16 cellular contexts compared by ENCODE assay signal in genomic region chr11:72951815-72952340, GRCh38.
DNase-seq lines count a peak whose midpoint lies in the region; ATAC-seq and TF ChIP-seq lines count a peak whose summit lies in the region.
"Had no signal": no experiment of that assay in that cellular context is flagged by ENCODE, and none has a peak within 500 bp of the region (broad histone marks: within the 10 kb centered on the region; RNA-seq: fewer than 3 reads in every experiment).

No MANE protein-coding gene starts in this region.

- CTCF ChIA-PET in T-cell (lab: Charles Lee) (interaction anchor here in 1 of 2 donors (0.7 kb wide), 1 partner anchor 340 kb away, joined by 4 read pairs; no protein-coding TSS in a partner anchor), Caco-2 (lab: Charles Lee) (interaction anchor here (0.6 to 1.0 kb wide), 2 partner anchors 62 to 1132 kb away, joined by 3 read pairs; no protein-coding TSS in a partner anchor)

- H3K36me3 Mint-ChIP-seq in memory B cell (peaks cover 35% of the 10 kb centered on the region), T-cell (peaks cover 13% of the 10 kb centered on the region), Caco-2 (ENCODE audit: insufficient read depth, unreplicated experiment) (no peaks in the 10 kb centered on the region)

- H3K27me3 Mint-ChIP-seq in memory B cell (no peaks in the 10 kb centered on the region), T-cell (no peaks in the 10 kb centered on the region), Caco-2 (ENCODE audit: insufficient read depth, unreplicated experiment) (no peaks in the 10 kb centered on the region)
- H3K27me3 Mint-ChIP-seq: brain; naive thymus-derived CD8-positive, alpha-beta T cell had no signal

- peak overlapping the region in 3 of 11 experiments; percentile 5 to 37 (median 6); a peak in 3 of 22 replicates for H3K27ac ChIP-seq in BLaER1 treated with 17β-estradiol and CSF1 and Interleukin-3, amounts not matched to agents 10 nM and 100 nM
- peak overlapping the region; percentile 42 for H3K27ac ChIP-seq in OCI-LY1 (ENCODE audit: low read depth, low read length, poor library complexity, severe bottlenecking)
- H3K27ac ChIP-seq: psoas muscle, thoracic aorta had no signal

- no peak overlapping the region for H3K4me3 ChIP-seq in BLaER1 treated with 17β-estradiol and CSF1 and Interleukin-3, amounts not matched to agents 10 nM and 100 nM
- H3K4me3 ChIP-seq in OCI-LY1 (ENCODE audit: low read depth, low read length, poor library complexity, severe bottlenecking) (no peak overlapping the region), Caco-2 (ENCODE audit: low read depth, low read length) (no peak overlapping the region)
- H3K4me3 ChIP-seq: psoas muscle, thoracic aorta had no signal

- H3K9me3 Mint-ChIP-seq in memory B cell = peaks cover 1% of the 10 kb centered on the region
- no peaks in the 10 kb centered on the region for H3K9me3 Mint-ChIP-seq in T-cell
- H3K9me3 Mint-ChIP-seq in Caco-2 (ENCODE audit: unreplicated experiment) = no peaks in the 10 kb centered on the region

- peaks cover 0 to 56% (median 8%) of the 10 kb centered on the region in 10 experiments; a peak in 13 of 20 replicates for H3K4me1 ChIP-seq in BLaER1 treated with 17β-estradiol and CSF1 and Interleukin-3, amounts not matched to agents 10 nM and 100 nM
- peaks cover 21% of the 10 kb centered on the region for H3K4me1 ChIP-seq in OCI-LY1 (ENCODE audit: insufficient read depth, low read length, severe bottlenecking)
- H3K4me1 ChIP-seq in Caco-2 = no peaks in the 10 kb centered on the region

- H3K27ac Mint-ChIP-seq in memory B cell (peak overlapping the region; percentile 87), T-cell (no peak overlapping the region), Caco-2 (ENCODE audit: unreplicated experiment) (no peak overlapping the region)
- H3K27ac Mint-ChIP-seq: brain had no signal

- no TSS peak for BruUV-seq in Caco-2 (replicated peaks; lab: Mats Ljungman, UMichigan)

- H3K4me3 Mint-ChIP-seq in memory B cell = peak overlapping the region; percentile 50
- H3K4me3 Mint-ChIP-seq in T-cell = no peak overlapping the region
- no peak overlapping the region for H3K4me3 Mint-ChIP-seq in Caco-2 (ENCODE audit: unreplicated experiment)
- H3K4me3 Mint-ChIP-seq: brain had no signal

- no peak for TF ChIP-seq CTCF in OCI-LY1 (IDR thresholded peaks at IDR 0.05; ENCODE audit: low read length)
- no peak for TF ChIP-seq CTCF in Caco-2 (IDR thresholded peaks at IDR 0.05; ENCODE audit: insufficient read depth in 1 of 2, low read depth in 1 of 2, low read length in 1 of 2, severe bottlenecking in 1 of 2, unreplicated experiment in 1 of 2)

- H3F3A ChIP-seq in OCI-LY1 (ENCODE audit: insufficient read depth, low read length) = no peaks in the 10 kb centered on the region

- H3K9me2 ChIP-seq in OCI-LY1 (ENCODE audit: low read depth, low read length) = no peaks in the 10 kb centered on the region

- H2AFZ ChIP-seq in OCI-LY1 (ENCODE audit: low read length) = no peak overlapping the region

- DNase-seq in memory B cell (ENCODE audit: low spot score in 2 of 2) = peak in 1 of 2 donors; percentile 10
- DNase-seq in stimulated activated CD4-positive, alpha-beta T cell treated with anti-CD3 and anti-CD28 coated beads, Interleukin-15, amount 100 ng/mL, for 24 hours = no peak
- no peak for DNase-seq in T-cell
- no peak for DNase-seq in Caco-2
- no peak for DNase-seq in NCI-H69 (lab: John Stamatoyannopoulos, UW)
- DNase-seq: activated CD4-positive, CD25-positive, alpha-beta regulatory T cell; activated naive CD4-positive, alpha-beta T cell; left ventricle myocardium superior; naive thymus-derived CD8-positive, alpha-beta T cell; psoas muscle; T-helper 1 cell had no signal

- POLR2A ChIA-PET in T-cell (lab: Charles Lee) (no interaction called here), Caco-2 (lab: Charles Lee) (no interaction called here)

- peak; percentile 57 for ATAC-seq in GM18907 (IDR thresholded peaks at IDR 0.05; ENCODE audit: unreplicated experiment)
- ATAC-seq in memory B cell (ENCODE audit: low read depth) = peak; percentile 96
- no peak for ATAC-seq in T-cell (replicated peaks in 1 of 4)
- ATAC-seq: naive thymus-derived CD8-positive, alpha-beta T cell; psoas muscle had no signal

- H3K4me1 Mint-ChIP-seq in memory B cell (peaks cover 41% of the 10 kb centered on the region), T-cell (peaks cover 0 to 2% (median 0%) of the 10 kb centered on the region in 3 donors), Caco-2 (ENCODE audit: low read depth, unreplicated experiment) (no peaks in the 10 kb centered on the region)
- H3K4me1 Mint-ChIP-seq: brain had no signal

- H3K79me2 ChIP-seq in OCI-LY1 (ENCODE audit: insufficient read depth, low read length) = 0 out of 2 replicates have a peak, but pooled peaks cover 5% of the 10 kb centered on the region

- H3K4me2 ChIP-seq in BLaER1 treated with 17β-estradiol and CSF1 and Interleukin-3, amounts not matched to agents 10 nM and 100 nM = peak overlapping the region in 6 of 11 experiments; percentile 9 to 41 (median 23); a peak in 9 of 22 replicates
- peak overlapping the region; percentile 16; the same call in 1 of the 2 replicates for H3K4me2 ChIP-seq in OCI-LY1 (ENCODE audit: low read length)

- no peak overlapping the region for H3K9ac ChIP-seq in BLaER1 treated with 17β-estradiol and CSF1 and Interleukin-3, amounts not matched to agents 10 nM and 100 nM
- no peak overlapping the region for H3K9ac ChIP-seq in OCI-LY1 (ENCODE audit: low read length)

- H3K36me3 ChIP-seq in BLaER1 treated with 17β-estradiol and CSF1 and Interleukin-3, amounts not matched to agents 10 nM and 100 nM = peaks cover 0 to 82% (median 12%) of the 10 kb centered on the region in 11 experiments; a peak in 13 of 22 replicates
- peaks cover 10% of the 10 kb centered on the region for H3K36me3 ChIP-seq in OCI-LY1 (ENCODE audit: insufficient read depth, low read length)
- H3K36me3 ChIP-seq in Caco-2 (ENCODE audit: control insufficient read depth, insufficient read depth, low read length) = no peaks in the 10 kb centered on the region
- H3K36me3 ChIP-seq: thoracic aorta had no signal

- peaks cover 0 to 6% (median 3%) of the 10 kb centered on the region in 11 experiments; a peak in 11 of 22 replicates for H3K9me3 ChIP-seq in BLaER1 treated with 17β-estradiol and CSF1 and Interleukin-3, amounts not matched to agents 10 nM and 100 nM (replicated peaks in 1 of 11)
- no peaks in the 10 kb centered on the region for H3K9me3 ChIP-seq in OCI-LY1 (ENCODE audit: low read length)
- H3K9me3 ChIP-seq in Caco-2 = no peaks in the 10 kb centered on the region
- H3K9me3 ChIP-seq: psoas muscle, thoracic aorta had no signal

- intact Hi-C loops in Caco-2 (cut with micrococcal nuclease; ENCODE audit: unreplicated experiment) = no loop called here

- H4K20me1 ChIP-seq in BLaER1 treated with 17β-estradiol and CSF1 and Interleukin-3, amounts not matched to agents 10 nM and 100 nM = peaks cover 0 to 15% (median 0%) of the 10 kb centered on the region in 11 experiments; a peak in 2 of 22 replicates
- H4K20me1 ChIP-seq in OCI-LY1 (ENCODE audit: insufficient read depth, low read length) = no peaks in the 10 kb centered on the region

- H3K27me3 ChIP-seq in BLaER1 treated with 17β-estradiol and CSF1 and Interleukin-3, amounts not matched to agents 10 nM and 100 nM = no peaks in the 10 kb centered on the region
- no peaks in the 10 kb centered on the region for H3K27me3 ChIP-seq in OCI-LY1 (ENCODE audit: insufficient read depth, low read length)
- no peaks in the 10 kb centered on the region for H3K27me3 ChIP-seq in Caco-2 (replicated peaks; ENCODE audit: control insufficient read depth, insufficient read depth, low read length)

Comparison
In these comparisons a context has a peak if more than half of its experiments do, and no peak if none do; other contexts are left out.
1. ATAC-seq: peak in GM18907 (single experiment) and memory B cell (single experiment); none in T-cell (0 of 4).